12 cellular contexts compared by ENCODE assay signal in the genomic region with DNA sequence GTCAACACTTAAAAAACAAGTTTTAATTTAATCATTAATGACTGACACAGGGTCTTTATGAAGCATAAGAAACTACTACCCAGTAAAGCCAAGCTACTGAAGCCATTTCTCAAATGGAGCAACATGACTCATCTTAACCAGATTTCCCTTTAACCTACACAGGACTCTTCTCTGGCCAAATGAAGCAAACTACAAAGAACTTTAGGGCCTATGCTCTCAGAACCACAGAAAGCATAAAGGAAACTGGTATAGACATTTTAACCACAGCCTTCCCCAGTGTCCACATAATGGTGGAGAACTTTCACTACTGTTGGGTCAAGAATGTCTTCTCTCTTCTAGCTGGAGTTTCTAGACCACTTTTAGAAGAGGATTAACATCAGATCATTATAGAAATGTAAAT. TPM values are rescaled to one million over a fixed set of nuclear protein-coding genes. Genes with fewer than 3 reads are reported as not detected.
DNase-seq lines count a peak whose midpoint lies in the region; ATAC-seq and TF ChIP-seq lines count a peak whose summit lies in the region.
"Had no signal": no experiment of that assay in that cellular context is flagged by ENCODE, and none has a peak within 500 bp of the region (broad histone marks: within the 10 kb centered on the region; RNA-seq: fewer than 3 reads in every experiment).

No MANE protein-coding gene starts in this region.

- no peak for TF ChIP-seq CTCF in fibroblast of lung (conservative IDR thresholded peaks at IDR 0.05 in 1 of 2, IDR thresholded peaks at IDR 0.05 in 1 of 2; ENCODE audit: low read depth in 1 of 2, low read length in 2 of 2)
- no peak for TF ChIP-seq CTCF in spleen (IDR thresholded peaks at IDR 0.05 in 8 of 11, conservative IDR thresholded peaks at IDR 0.05 in 3 of 11)

- H3K4me2 ChIP-seq in fibroblast of lung (ENCODE audit: extremely low read depth, insufficient read depth, low read length) = no peak overlapping the region

- no peak overlapping the region for H3K9ac ChIP-seq in fibroblast of lung (ENCODE audit: insufficient read depth, low read length)

- H2AFZ ChIP-seq in fibroblast of lung (ENCODE audit: low read length) = no peak overlapping the region

- no peaks in the 10 kb centered on the region for H3K79me2 ChIP-seq in fibroblast of lung (ENCODE audit: control insufficient read depth, insufficient read depth, low read length)

- H3K27ac ChIP-seq in fibroblast of lung (ENCODE audit: insufficient read depth, low read length) = no peak overlapping the region
- H3K27ac ChIP-seq in spleen = no peak overlapping the region

- intact Hi-C loops in spleen (cut with DNase I; ENCODE audit: low total_unique reads) = no loop called here

- DNase-seq in fibroblast of lung (ENCODE audit: low read depth in 2 of 2) = peak; percentile 36 to 73
- no peak for DNase-seq in cerebellar cortex (ENCODE audit: low spot score)
- no peak for DNase-seq in mesenteric fat pad (ENCODE audit: low spot score)
- no peak for DNase-seq in spleen
- DNase-seq in SHP77 (lab: John Stamatoyannopoulos, UW) = no peak
- DNase-seq: Caco-2; erythroblast; NCI-H2029 treated with DMSO at 0.1 percent for 48 hours; stimulated activated CD4-positive, alpha-beta T cell treated with anti-CD3 and anti-CD28 coated beads, Interleukin-2, amount 100 ng/mL, for 24 hours had no signal

- H3K4me1 ChIP-seq in fibroblast of lung (ENCODE audit: control insufficient read depth, extremely low read depth, insufficient read depth, low read length) = no peaks in the 10 kb centered on the region
- H3K4me1 ChIP-seq in spleen = peaks cover 0 to 8% (median 3%) of the 10 kb centered on the region in 6 donors

- H3K4me3 ChIP-seq in fibroblast of lung (replicated peaks in 1 of 4; ENCODE audit: control extremely low read depth in 1 of 4, insufficient read depth in 1 of 4, low read depth in 3 of 4, low read length in 4 of 4) (no peak overlapping the region), spleen (no peak overlapping the region)

- peaks cover 2% of the 10 kb centered on the region for H4K20me1 ChIP-seq in fibroblast of lung (ENCODE audit: control insufficient read depth, extremely low read depth, insufficient read depth, low read length)

- H3K36me3 ChIP-seq in fibroblast of lung (ENCODE audit: control insufficient read depth, insufficient read depth, low read length) (peaks cover 5% of the 10 kb centered on the region), spleen (peaks cover 2 to 91% (median 38%) of the 10 kb centered on the region in 6 donors)

- H3K9me3 ChIP-seq in fibroblast of lung (ENCODE audit: control insufficient read depth, insufficient read depth, low read depth, low read length) (no peaks in the 10 kb centered on the region), spleen (no peaks in the 10 kb centered on the region)
- H3K9me3 ChIP-seq: Caco-2 had no signal

- peak; percentile 76 for ATAC-seq in GM18502 (IDR thresholded peaks at IDR 0.05; ENCODE audit: poor library complexity, unreplicated experiment)
- ATAC-seq in GM21619 (IDR thresholded peaks at IDR 0.05; ENCODE audit: unreplicated experiment) = peak; percentile 86
- ATAC-seq in HG03442 (IDR thresholded peaks at IDR 0.05; ENCODE audit: unreplicated experiment) = peak; percentile 72

- H3K27me3 ChIP-seq in fibroblast of lung (ENCODE audit: control insufficient read depth, insufficient read depth, low read length) (no peaks in the 10 kb centered on the region), spleen (replicated peaks in 1 of 7) (no peaks in the 10 kb centered on the region)

- TF ChIP-seq POLR2A in spleen (IDR thresholded peaks at IDR 0.05) = no peak

RNA-seq across cellular contexts. Expression of a gene that starts 34.6 kb away (rescaled TPM):
- 26.5 and 30.9 TPM in 2 replicates for total RNA-seq in fibroblast of lung
- 33.4 and 43.8 TPM in 2 replicates for polyA plus RNA-seq in fibroblast of lung
- 24.0 and 29.0 TPM in 2 replicates for polyA plus RNA-seq in fibroblast of lung (2012)
- polyA minus RNA-seq in fibroblast of lung (ENCODE audit: low replicate concordance) = 41.0 and 47.9 TPM in 2 replicates
- 161 TPM for total RNA-seq in mesenteric fat pad
- 10 to 100 TPM; 24.6 to 57.5 (median 27.5) TPM for total RNA-seq in spleen
- 10 to 100 TPM in 2 of 3 donors, 1 to 10 TPM in 1; 9.0 to 25.7 (median 13.9) TPM for polyA plus RNA-seq in spleen

RNA-seq across cellular contexts. Expression of a gene that starts 42.2 kb away (rescaled TPM):
- 1.8 and 2.6 TPM in 2 replicates for total RNA-seq in fibroblast of lung
- 1.7 and 3.4 TPM in 2 replicates for polyA plus RNA-seq in fibroblast of lung
- polyA plus RNA-seq in fibroblast of lung (2012) = 0.96 and 2.0 TPM in 2 replicates
- polyA minus RNA-seq in fibroblast of lung (ENCODE audit: low replicate concordance) = 0.90 and 1.5 TPM in 2 replicates
- 2.1 TPM for total RNA-seq in mesenteric fat pad
- total RNA-seq in spleen = 1 to 10 TPM; 1.9 to 4.0 (median 3.6) TPM
- polyA plus RNA-seq in spleen = 1 to 10 TPM; 3.5 to 4.1 (median 3.7) TPM

RNA-seq across cellular contexts. Expression of a gene that starts 42.6 kb away (rescaled TPM):
- 16.9 and 19.3 TPM in 2 replicates for total RNA-seq in fibroblast of lung
- 21.1 and 23.0 TPM in 2 replicates for polyA plus RNA-seq in fibroblast of lung
- polyA plus RNA-seq in fibroblast of lung (2012) = 23.7 and 28.0 TPM in 2 replicates
- 2.7 TPM in 1 of 2 replicates, not detected in the other for polyA minus RNA-seq in fibroblast of lung (ENCODE audit: low replicate concordance)
- total RNA-seq in mesenteric fat pad = 11.9 TPM
- 10 to 100 TPM in 6 of 7 donors, 1 to 10 TPM in 1; 9.4 to 15.3 (median 12.4) TPM for total RNA-seq in spleen
- polyA plus RNA-seq in spleen = 10 to 100 TPM; 18.5 to 37.1 (median 29.4) TPM

Comparison
In these comparisons a context has a peak if more than half of its experiments do, and no peak if none do; other contexts are left out.
1. DNase-seq: peak in fibroblast of lung (2 of 2); none in cerebellar cortex (single experiment), mesenteric fat pad (single experiment), spleen (single experiment) and SHP77 (0 of 2).
2. Peak in every context shown above with its lines, with median percentiles within 50 percentile points of each other: ATAC-seq.